Comparison of ENCODE assay signal across 8 cellular contexts in genomic region chr18:34493099-34493544, GRCh38.
DNase-seq lines count a peak whose midpoint lies in the region; FAIRE-seq and TF ChIP-seq lines count a peak whose summit lies in the region.

No MANE protein-coding gene starts in this region.

- 1 to 2% methylated on average over 18 of the region's 18 CpGs for WGBS in esophagus, 2 donors
- 0 to 2% methylated on average over 8 to 11 of the region's 18 CpGs for WGBS in mesodermal cell (ENCODE audit: insufficient coverage in 2 of 2), 2 experiments
- WGBS in transverse colon (ENCODE audit: low coverage in 1 of 2), 2 donors = 0 to 1% methylated on average over 3 to 17 of the region's 18 CpGs

- H3K27me3 ChIP-seq in esophagus (ENCODE audit: control insufficient read depth in 1 of 2, insufficient read depth in 2 of 2, low read length in 2 of 2) = peaks cover 2 to 4% of the 10 kb centered on the region in 2 donors
- peaks cover 53% of the 10 kb centered on the region for H3K27me3 ChIP-seq in transverse colon

- FAIRE-seq in H54 (lab: Jason Lieb, UNC) = no peak

- no peak for TF ChIP-seq CTCF in GM12865 (IDR thresholded peaks at IDR 0.05; ENCODE audit: insufficient read depth, low read depth, low read length, missing control alignments)
- no peak for TF ChIP-seq CTCF in NB4 (IDR thresholded peaks at IDR 0.05; ENCODE audit: low read depth, low read length)
- TF ChIP-seq CTCF in transverse colon (IDR thresholded peaks at IDR 0.05) = no peak

- TF ChIP-seq POLR2A in H54 (IDR thresholded peaks at IDR 0.05; ENCODE audit: low read depth, low read length) (no peak), NB4 (IDR thresholded peaks at IDR 0.05; ENCODE audit: extremely low read depth, insufficient read length) (no peak), transverse colon (IDR thresholded peaks at IDR 0.05) (no peak)

- H3K27ac ChIP-seq in SK-N-MC (no peak overlapping the region), esophagus (ENCODE audit: low read depth in 2 of 2, low read length in 1 of 2) (peak overlapping the region; percentile 22 to 26), mesodermal cell (ENCODE audit: low read depth, low read length, severe bottlenecking) (peak overlapping the region; percentile 79), transverse colon (peak overlapping the region; percentile 48 to 76 (median 66))

- no peak for TF ChIP-seq EP300 in transverse colon (IDR thresholded peaks at IDR 0.05; ENCODE audit: low read depth)

- DNase-seq in GM12865 (ENCODE audit: low read depth) (peak; percentile 74), H54 (ENCODE audit: insufficient read length, low spot score) (peak; percentile 12), NB4 (ENCODE audit: low read depth) (peak; percentile 1), SK-N-MC (ENCODE audit: low read depth, low spot score) (no peak), transverse colon (peak; percentile 40), AML-193 (lab: John Stamatoyannopoulos, UW) (no peak)

- in situ Hi-C loops in transverse colon (cut with MboI; ENCODE audit: low pct_ligation_motif_present in 1 of 4, low pct_unique_long_range_greater_than_20kb in 1 of 4, low sequenced_read_pairs in 3 of 4) = no loop called here

- H3K36me3 ChIP-seq in SK-N-MC (ENCODE audit: insufficient read depth, low read length) (no peaks in the 10 kb centered on the region), esophagus (ENCODE audit: control insufficient read depth in 2 of 2, insufficient read depth in 2 of 2, low read length in 1 of 2) (no peaks in the 10 kb centered on the region), mesodermal cell (ENCODE audit: control insufficient read depth, insufficient read depth, low read length) (no peaks in the 10 kb centered on the region), transverse colon (no peaks in the 10 kb centered on the region)

- no peak overlapping the region for H3K9ac ChIP-seq in SK-N-MC (ENCODE audit: insufficient read length)

- intact Hi-C loops in transverse colon (cut with DNase I; ENCODE audit: low total_unique reads) = loop anchor here (10.0 kb wide), 1 partner anchor 102 kb away; no protein-coding TSS in a partner anchor

- H3K9me3 ChIP-seq in SK-N-MC (ENCODE audit: low read depth, low read length) (no peaks in the 10 kb centered on the region), esophagus (ENCODE audit: control insufficient read depth in 2 of 2, insufficient read depth in 1 of 2, low read depth in 1 of 2, low read length in 1 of 2) (no peaks in the 10 kb centered on the region), mesodermal cell (ENCODE audit: control insufficient read depth, low read length) (no peaks in the 10 kb centered on the region), transverse colon (no peaks in the 10 kb centered on the region)

- H3K4me3 ChIP-seq in GM12865 (ENCODE audit: low read depth, low read length) (peak overlapping the region; percentile 68), NB4 (ENCODE audit: low read depth, low read length) (no peak overlapping the region), SK-N-MC (peak overlapping the region; percentile 72), esophagus (ENCODE audit: low read depth in 1 of 2, low read length in 2 of 2) (peak overlapping the region; percentile 40 to 47), mesodermal cell (ENCODE audit: extremely low read depth, insufficient read depth, low read length, poor library complexity, severe bottlenecking) (peak overlapping the region; percentile 61), transverse colon (peak overlapping the region; percentile 36 to 55 (median 50))

- H3K4me1 ChIP-seq in esophagus (ENCODE audit: control insufficient read depth in 2 of 2, insufficient read depth in 2 of 2, low read length in 1 of 2) = peaks cover 0 to 5% of the 10 kb centered on the region in 2 donors
- H3K4me1 ChIP-seq in mesodermal cell (ENCODE audit: control insufficient read depth, insufficient read depth, low read length, poor library complexity, severe bottlenecking) = peaks cover 8% of the 10 kb centered on the region
- peaks cover 0 to 7% (median 0%) of the 10 kb centered on the region in 4 donors for H3K4me1 ChIP-seq in transverse colon

Comparison
In these comparisons a context has a peak if more than half of its experiments do, and no peak if none do; other contexts are left out.
1. DNase-seq: peak in GM12865 (single experiment), H54 (single experiment), NB4 (single experiment) and transverse colon (single experiment); none in SK-N-MC (single experiment) and AML-193 (0 of 2).